21 cellular contexts compared by ENCODE assay signal in the genomic region with DNA sequence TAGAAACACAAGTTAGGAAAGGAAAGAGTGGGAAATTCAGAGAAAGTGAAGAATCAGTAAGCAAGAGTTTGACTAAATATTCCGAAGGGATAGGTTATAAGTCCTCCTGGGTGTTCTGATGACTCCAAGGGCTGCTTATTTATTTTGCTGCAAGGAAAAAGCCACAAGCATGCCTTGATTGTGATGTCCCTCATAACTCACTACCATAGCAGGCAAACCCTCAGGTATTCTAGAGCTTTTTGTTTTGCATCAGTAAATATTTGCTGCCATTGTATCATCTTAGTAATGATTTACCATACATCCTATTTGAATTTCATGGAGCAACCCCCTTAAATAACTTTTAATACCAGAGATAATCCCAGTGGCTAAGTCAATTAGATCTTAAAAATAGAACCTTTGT.
A peak's percentile ranks its signal among the peaks of the same experiment; 100 is the strongest.
DNase-seq lines count a peak whose midpoint lies in the region; ATAC-seq, FAIRE-seq and TF ChIP-seq lines count a peak whose summit lies in the region.
"Had no signal": no experiment of that assay in that cellular context is flagged by ENCODE, and none has a peak within 500 bp of the region (broad histone marks: within the 10 kb centered on the region; RNA-seq: fewer than 3 reads in every experiment).

No MANE protein-coding gene starts in this region.

- peak overlapping the region; percentile 21 for H3K4me2 ChIP-seq in SU-DHL-6 (ENCODE audit: low read depth, low read length, poor library complexity, severe bottlenecking)
- H3K4me2 ChIP-seq: A549 had no signal

- H3K9me3 ChIP-seq in SU-DHL-6 (ENCODE audit: insufficient read depth, low read length) (no peaks in the 10 kb centered on the region), small intestine (ENCODE audit: control insufficient read depth, low read depth) (no peaks in the 10 kb centered on the region)
- H3K9me3 ChIP-seq: A549, MG63 had no signal

- H3K36me3 ChIP-seq in SU-DHL-6 (ENCODE audit: low read length) (peaks cover 13% of the 10 kb centered on the region), small intestine (ENCODE audit: control insufficient read depth in 2 of 2, insufficient read depth in 2 of 2, low read length in 2 of 2) (no peaks in the 10 kb centered on the region)
- H3K36me3 ChIP-seq: MG63 had no signal

- H3F3A ChIP-seq in SU-DHL-6 (ENCODE audit: insufficient read depth) = peaks cover 18% of the 10 kb centered on the region

- TF ChIP-seq CTCF in AG10803 (conservative IDR thresholded peaks at IDR 0.05; ENCODE audit: low read length) = no peak
- TF ChIP-seq CTCF in SU-DHL-6 (IDR thresholded peaks at IDR 0.05; ENCODE audit: insufficient read depth, low read length, poor library complexity, severe bottlenecking) = no peak
- TF ChIP-seq CTCF in foreskin keratinocyte (conservative IDR thresholded peaks at IDR 0.05) = no peak

- H3K9me2 ChIP-seq in SU-DHL-6 (replicated peaks; ENCODE audit: insufficient read depth, low read length) = no peaks in the 10 kb centered on the region

- H3K4me3 ChIP-seq in AG10803 (ENCODE audit: low read length) (no peak overlapping the region), SU-DHL-6 (ENCODE audit: insufficient read depth, low read length, poor library complexity, severe bottlenecking) (no peak overlapping the region), small intestine (ENCODE audit: low read depth in 1 of 2, low read length in 2 of 2) (no peak overlapping the region)
- H3K4me3 ChIP-seq: A549, MG63 had no signal

- peak; percentile 50 for DNase-seq in AG10803 (ENCODE audit: low read depth)
- peak; percentile 68 for DNase-seq in EH (ENCODE audit: low read depth)
- DNase-seq in foreskin keratinocyte = no peak
- no peak for DNase-seq in iPS-NIHi7 (ENCODE audit: extremely low spot score)
- DNase-seq in small intestine = no peak
- no peak for DNase-seq in NCI-H345 (lab: John Stamatoyannopoulos, UW)
- DNase-seq: C1 segment of cervical spinal cord; CD4-positive, alpha-beta memory T cell; COR-L47; DMS79; H7; Karpas-422; MG63; NCI-H2029; NCI-H69; Right ventricle myocardium superior had no signal

- H3K27ac ChIP-seq in SU-DHL-6 (ENCODE audit: low read depth, low read length) (peak overlapping the region; percentile 97), foreskin keratinocyte (peak overlapping the region; percentile 48), small intestine (ENCODE audit: low read depth in 1 of 2, low read length in 1 of 2) (no peak overlapping the region)
- H3K27ac ChIP-seq: A549 had no signal

- no peak for ATAC-seq in foreskin keratinocyte
- ATAC-seq in GM19452 (IDR thresholded peaks at IDR 0.05; ENCODE audit: unreplicated experiment) = no peak
- ATAC-seq: A549 had no signal

- H3K27me3 ChIP-seq in SU-DHL-6 (ENCODE audit: low read length) (no peaks in the 10 kb centered on the region), foreskin keratinocyte (no peaks in the 10 kb centered on the region), small intestine (ENCODE audit: control insufficient read depth in 2 of 2, insufficient read depth in 2 of 2, low read length in 2 of 2) (no peaks in the 10 kb centered on the region)
- H3K27me3 ChIP-seq: MG63 had no signal

- H3K9ac ChIP-seq in SU-DHL-6 (ENCODE audit: low read length) = peak overlapping the region; percentile 10; the same call in 1 of the 2 replicates

- no peaks in the 10 kb centered on the region for H4K20me1 ChIP-seq in SU-DHL-6 (ENCODE audit: low read depth, low read length)

- H3K4me1 ChIP-seq in foreskin keratinocyte (peaks cover 38% of the 10 kb centered on the region), small intestine (ENCODE audit: control insufficient read depth in 2 of 2, insufficient read depth in 1 of 2, low read depth in 1 of 2, low read length in 1 of 2) (peaks cover 4 to 6% of the 10 kb centered on the region in 2 donors)
- H3K4me1 ChIP-seq: A549 had no signal

- no peak overlapping the region for H2AFZ ChIP-seq in SU-DHL-6 (ENCODE audit: low read depth, low read length, severe bottlenecking)

- H3K79me2 ChIP-seq in SU-DHL-6 (ENCODE audit: insufficient read depth, low read length) = peaks cover 11% of the 10 kb centered on the region; the same call in 1 of the 2 replicates

- FAIRE-seq in small intestine (lab: Jason Lieb, UNC) = no peak
- FAIRE-seq: A549, GM12892, GM19239 had no signal

- WGBS in small intestine, 3 donors = 85 to 93% (median 92%) methylated on average over 1 of the region's 1 CpG

Comparison
In these comparisons a context has a peak if more than half of its experiments do, and no peak if none do; other contexts are left out.
1. DNase-seq: peak in AG10803 (single experiment) and EH (single experiment); none in foreskin keratinocyte (0 of 2), iPS-NIHi7 (single experiment), small intestine (single experiment) and NCI-H345 (single experiment).
2. H3K27ac ChIP-seq: peak in SU-DHL-6 (single experiment) and foreskin keratinocyte (single experiment); none in small intestine (0 of 2).